In the genomic region with DNA sequence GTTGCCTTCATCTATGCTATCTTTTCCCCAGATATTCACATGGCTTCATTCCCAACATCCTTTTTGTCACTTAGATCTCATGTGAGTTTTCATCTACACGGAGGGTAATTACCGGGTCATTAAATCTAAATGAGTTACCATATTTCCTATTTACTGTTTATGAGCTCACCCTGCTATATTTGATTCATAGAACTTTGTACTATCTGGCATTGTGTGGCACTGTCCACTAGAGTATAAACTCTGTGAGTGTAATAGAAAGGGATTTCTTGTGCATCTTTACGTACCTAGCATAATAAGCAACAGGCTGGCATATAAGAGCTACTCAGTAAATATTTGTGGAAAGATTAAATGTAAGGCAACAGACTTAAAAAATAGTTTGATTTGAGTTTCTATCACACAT, we compare ENCODE assay signal across 29 cellular contexts.
"Had no signal": no experiment of that assay in that cellular context is flagged by ENCODE, and none has a peak within 500 bp of the region (broad histone marks: within the 10 kb centered on the region; RNA-seq: fewer than 3 reads in every experiment).

No MANE protein-coding gene starts in this region.

- H3K27me3 ChIP-seq: colonic mucosa, dorsolateral prefrontal cortex, esophagus muscularis mucosa, esophagus squamous epithelium, foreskin keratinocyte, gastrocnemius medialis, gastroesophageal sphincter, heart left ventricle, heart right ventricle had no signal

- H3K4me1 ChIP-seq: colonic mucosa, esophagus muscularis mucosa, esophagus squamous epithelium, foreskin keratinocyte, gastrocnemius medialis, gastroesophageal sphincter, heart left ventricle, heart right ventricle had no signal

- H3K27ac ChIP-seq: colonic mucosa, coronary artery, dorsolateral prefrontal cortex, epithelial cell of prostate, esophagus muscularis mucosa, esophagus squamous epithelium, foreskin keratinocyte, gastrocnemius medialis, gastroesophageal sphincter, heart left ventricle, heart right ventricle had no signal

- ATAC-seq: effector memory CD8-positive, alpha-beta T cell; esophagus mucosa; foreskin keratinocyte; gastrocnemius medialis; gastroesophageal sphincter; heart left ventricle; heart right ventricle had no signal

- FAIRE-seq: colon, endometrium, endothelial cell of umbilical vein, frontal cortex had no signal

- H3K36me3 ChIP-seq: colonic mucosa, esophagus muscularis mucosa, esophagus squamous epithelium, gastrocnemius medialis, gastroesophageal sphincter, heart left ventricle, heart right ventricle had no signal

- H3K27ac Mint-ChIP-seq: dendritic cell treated with granulocyte-macrophage colony-stimulating factor and Interleukin-4, amounts not matched to agents 40 ng/mL and 50 ng/mL, for 4 days; effector memory CD8-positive, alpha-beta T cell; endodermal cell had no signal

- DNase-seq: colonic mucosa; cortex of kidney; dermis blood vessel endothelial cell; dorsolateral prefrontal cortex; effector CD4-positive, alpha-beta T cell; effector CD8-positive, alpha-beta T cell; effector memory CD4-positive, alpha-beta T cell; effector memory CD8-positive, alpha-beta T cell; erythroblast; esophagus squamous epithelium; foreskin fibroblast; foreskin keratinocyte; foreskin melanocyte; gastrocnemius medialis; glutamatergic neuron; head of caudate nucleus; heart left ventricle; heart right ventricle had no signal

- H3K9me3 ChIP-seq: colonic mucosa, gastrocnemius medialis had no signal

- H3K4me3 Mint-ChIP-seq: dendritic cell treated with granulocyte-macrophage colony-stimulating factor and Interleukin-4, amounts not matched to agents 40 ng/mL and 50 ng/mL, for 4 days; effector memory CD8-positive, alpha-beta T cell; endodermal cell had no signal

- H3K27me3 Mint-ChIP-seq: dendritic cell treated with granulocyte-macrophage colony-stimulating factor and Interleukin-4, amounts not matched to agents 40 ng/mL and 50 ng/mL, for 4 days; effector memory CD8-positive, alpha-beta T cell had no signal

- H3K4me3 ChIP-seq: colonic mucosa, coronary artery, dorsolateral prefrontal cortex, esophagus muscularis mucosa, esophagus squamous epithelium, gastrocnemius medialis, gastroesophageal sphincter, heart left ventricle, heart right ventricle had no signal
